1 cellular context compared by ENCODE assay signal in genomic region chr7:157527686-157528085, GRCh38.
TF ChIP-seq lines count a peak whose summit lies in the region.

No MANE protein-coding gene starts in this region.

TF ChIP-seq in HepG2, 621 proteins besides CTCF, POLR2A, EP300 and RAD21:
- no peak for TF ChIP-seq ZNF83 (CRISPR knock-in tag; IDR thresholded peaks at IDR 0.05; ENCODE audit: borderline replicate concordance)
- TF ChIP-seq ATF7 (IDR thresholded peaks at IDR 0.05), result no peak
- TF ChIP-seq ATF7 (CRISPR knock-in tag; IDR thresholded peaks at IDR 0.05), result no peak
- TF ChIP-seq IRF2 (CRISPR knock-in tag; IDR thresholded peaks at IDR 0.05), result no peak
- no peak for TF ChIP-seq SMARCE1 (IDR thresholded peaks at IDR 0.05; ENCODE audit: borderline replicate concordance)
- TF ChIP-seq ZNF547 (CRISPR knock-in tag; IDR thresholded peaks at IDR 0.05), result no peak
- TF ChIP-seq FOXP4 (CRISPR knock-in tag; IDR thresholded peaks at IDR 0.05), result no peak
- TF ChIP-seq TRIM24 (CRISPR knock-in tag; IDR thresholded peaks at IDR 0.05), result no peak
- no peak for TF ChIP-seq BCL3 (CRISPR knock-in tag; IDR thresholded peaks at IDR 0.05)
- TF ChIP-seq PBX2 (CRISPR knock-in tag; IDR thresholded peaks at IDR 0.05), result no peak
- no peak for TF ChIP-seq PAXIP1 (CRISPR knock-in tag; conservative IDR thresholded peaks at IDR 0.05)
- no peak for TF ChIP-seq ZFP82 (CRISPR knock-in tag; IDR thresholded peaks at IDR 0.05; ENCODE audit: borderline replicate concordance)
- TF ChIP-seq CENPT (CRISPR knock-in tag; IDR thresholded peaks at IDR 0.05; ENCODE audit: low read depth), result no peak
- no peak for TF ChIP-seq ZNF777 (CRISPR knock-in tag; IDR thresholded peaks at IDR 0.05)
- TF ChIP-seq HMGA1 (CRISPR knock-in tag; conservative IDR thresholded peaks at IDR 0.05), result no peak
- TF ChIP-seq ATF3 (CRISPR knock-in tag; IDR thresholded peaks at IDR 0.05), result no peak
- no peak for TF ChIP-seq NONO (IDR thresholded peaks at IDR 0.05)
- TF ChIP-seq NONO (CRISPR knock-in tag; conservative IDR thresholded peaks at IDR 0.05), result no peak
- TF ChIP-seq ZBTB44 (CRISPR knock-in tag; IDR thresholded peaks at IDR 0.05), result no peak
